ENCODE assay signal across 1 cellular context in genomic region chr12:116502989-116503496, GRCh38.
TF ChIP-seq lines count a peak whose summit lies in the region.

No MANE protein-coding gene starts in this region.

TF ChIP-seq in HCT116, 20 proteins besides CTCF, POLR2A, EP300 and RAD21 (continued from another document):
- TF ChIP-seq EZH2 (IDR thresholded peaks at IDR 0.05) = no peak
- TF ChIP-seq JUND (IDR thresholded peaks at IDR 0.05) = no peak
- no peak for TF ChIP-seq POLR2AphosphoS5 (IDR thresholded peaks at IDR 0.05; ENCODE audit: low read depth, low read length)
